In genomic region chr11:83979593-83979992, GRCh38 we compare ENCODE assay signal across 1 cellular context.
TF ChIP-seq lines count a peak whose summit lies in the region.

No MANE protein-coding gene starts in this region.

TF ChIP-seq in HepG2, 621 proteins besides CTCF, POLR2A, EP300 and RAD21 (continued from another document):
- TF ChIP-seq HNF1A (IDR thresholded peaks at IDR 0.05; ENCODE audit: low read depth) (no peak), HNF1A (CRISPR knock-in tag; IDR thresholded peaks at IDR 0.05; ENCODE audit: borderline replicate concordance) (no peak), ZNF33A (CRISPR knock-in tag; IDR thresholded peaks at IDR 0.05; ENCODE audit: borderline replicate concordance) (no peak), POGZ (CRISPR knock-in tag; IDR thresholded peaks at IDR 0.05) (no peak), RXRA (CRISPR knock-in tag; IDR thresholded peaks at IDR 0.05) (no peak), PLRG1 (conservative IDR thresholded peaks at IDR 0.05) (no peak), ZFP1 (CRISPR knock-in tag; IDR thresholded peaks at IDR 0.05) (no peak), HCFC1 (IDR thresholded peaks at IDR 0.05; ENCODE audit: low read depth, low read length) (no peak), ZNF510 (CRISPR knock-in tag; IDR thresholded peaks at IDR 0.05; ENCODE audit: low read depth) (no peak), ZNF318 (CRISPR knock-in tag; IDR thresholded peaks at IDR 0.05) (no peak), HMGA1 (CRISPR knock-in tag; conservative IDR thresholded peaks at IDR 0.05) (no peak)
